Comparison of ENCODE assay signal across 1 cellular context in the genomic region with DNA sequence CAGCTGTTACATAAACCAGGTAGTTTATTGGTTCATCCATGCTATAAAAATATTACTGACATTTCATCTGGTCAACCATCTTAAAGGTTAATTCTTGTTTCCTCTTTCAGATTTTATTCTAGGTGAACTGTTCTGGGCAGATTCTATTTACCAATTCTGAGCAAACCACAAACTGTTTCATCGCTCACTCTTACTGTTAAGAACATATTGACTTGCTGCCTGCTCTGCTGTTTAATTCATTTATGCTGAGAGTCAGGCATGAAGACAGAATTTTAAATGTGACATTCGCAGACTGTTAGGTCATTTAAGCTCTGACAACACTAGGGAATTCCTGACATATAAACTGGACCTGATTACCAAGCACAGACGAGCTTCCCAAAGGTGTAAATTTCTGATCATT.
TF ChIP-seq lines count a peak whose summit lies in the region.

No MANE protein-coding gene starts in this region.

TF ChIP-seq in SK-N-SH, 30 proteins besides CTCF, POLR2A, EP300 and RAD21 (continued from another document):
- TF ChIP-seq, protein P1, sequence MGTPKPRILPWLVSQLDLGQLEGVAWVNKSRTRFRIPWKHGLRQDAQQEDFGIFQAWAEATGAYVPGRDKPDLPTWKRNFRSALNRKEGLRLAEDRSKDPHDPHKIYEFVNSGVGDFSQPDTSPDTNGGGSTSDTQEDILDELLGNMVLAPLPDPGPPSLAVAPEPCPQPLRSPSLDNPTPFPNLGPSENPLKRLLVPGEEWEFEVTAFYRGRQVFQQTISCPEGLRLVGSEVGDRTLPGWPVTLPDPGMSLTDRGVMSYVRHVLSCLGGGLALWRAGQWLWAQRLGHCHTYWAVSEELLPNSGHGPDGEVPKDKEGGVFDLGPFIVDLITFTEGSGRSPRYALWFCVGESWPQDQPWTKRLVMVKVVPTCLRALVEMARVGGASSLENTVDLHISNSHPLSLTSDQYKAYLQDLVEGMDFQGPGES (IDR thresholded peaks at IDR 0.05; ENCODE audit: low read depth, low read length): no peak
- TF ChIP-seq NRF1 (IDR thresholded peaks at IDR 0.05; ENCODE audit: low read depth, low read length) (no peak), EZH2phosphoT487 (IDR thresholded peaks at IDR 0.05; ENCODE audit: borderline replicate concordance, low read depth) (no peak), ELF1 (IDR thresholded peaks at IDR 0.05) (no peak)
TF ChIP-seq in SK-N-SH: peak in this region for 0.
